Comparison of ENCODE assay signal across 8 cellular contexts in the genomic region with DNA sequence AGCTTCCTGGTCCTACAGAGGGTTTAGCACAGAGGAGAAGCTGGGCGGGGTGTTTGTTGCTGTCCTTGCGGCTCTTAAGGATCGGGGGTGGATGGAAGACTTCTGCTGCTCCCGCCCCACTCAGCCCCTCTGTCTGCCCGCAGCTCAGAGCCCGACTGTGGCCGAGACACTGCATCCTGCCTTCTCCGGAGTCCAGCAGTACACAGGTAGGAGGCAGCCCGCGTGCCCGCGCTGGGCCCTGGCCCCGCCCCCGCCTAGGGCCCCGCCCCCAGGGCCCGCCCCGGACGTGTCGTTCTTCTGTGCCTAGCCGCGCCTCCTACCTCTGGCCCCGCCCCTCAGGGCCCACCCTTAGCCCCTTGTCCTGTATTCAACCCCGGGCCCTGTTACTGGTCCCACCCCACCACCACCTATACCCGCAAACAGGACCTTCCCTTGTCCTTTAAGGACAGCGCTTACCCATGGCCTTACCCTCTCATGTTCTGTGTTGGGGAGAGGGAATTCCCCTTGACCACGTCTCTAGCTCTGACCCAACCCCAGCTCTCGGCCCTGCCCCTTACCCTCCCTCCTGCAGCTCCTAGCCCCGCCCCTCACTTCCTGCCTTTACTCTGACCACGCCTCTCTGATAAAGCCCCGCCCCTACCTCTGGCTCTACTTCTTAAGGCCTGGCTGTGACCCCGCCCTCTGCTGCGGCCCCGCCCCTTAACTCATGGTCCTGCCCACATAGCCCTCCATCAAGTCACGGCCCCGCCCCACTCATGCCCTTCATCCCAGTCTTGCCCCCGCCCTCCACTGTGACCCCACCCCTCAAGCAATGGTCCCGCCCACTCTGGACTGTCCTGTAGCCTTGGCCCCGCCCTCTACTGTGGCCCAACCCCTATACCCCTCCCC.
DNase-seq lines count a peak whose midpoint lies in the region; ATAC-seq, FAIRE-seq and TF ChIP-seq lines count a peak whose summit lies in the region.

No MANE protein-coding gene starts in this region.

- ATAC-seq in omental fat pad (ENCODE audit: low FRiP score) (peak; percentile 30), GM18858 (IDR thresholded peaks at IDR 0.05; ENCODE audit: unreplicated experiment) (no peak), GM18498 (IDR thresholded peaks at IDR 0.05; ENCODE audit: unreplicated experiment) (no peak)

- peak; percentile 70 for DNase-seq in H54 (ENCODE audit: insufficient read length, low spot score)
- DNase-seq in OCI-M2 (lab: John Stamatoyannopoulos, UW; ENCODE audit: unreplicated experiment): peak; percentile 79
- peak; percentile 28 for DNase-seq in activated T-cell treated with anti-CD3 and anti-CD28 coated beads for 4 hours
- DNase-seq in fibroblast of gingiva (ENCODE audit: low read depth): peak; percentile 22
- DNase-seq in omental fat pad (ENCODE audit: low spot score): peak; percentile 43
- DNase-seq in NCI-H1694 (lab: John Stamatoyannopoulos, UW): no peak

- TF ChIP-seq POLR2A in H54 (IDR thresholded peaks at IDR 0.05; ENCODE audit: low read depth, low read length): no peak

- TF ChIP-seq CTCF in omental fat pad (IDR thresholded peaks at IDR 0.05): no peak

- no peak for FAIRE-seq in H54 (lab: Jason Lieb, UNC)
